In the genomic region with DNA sequence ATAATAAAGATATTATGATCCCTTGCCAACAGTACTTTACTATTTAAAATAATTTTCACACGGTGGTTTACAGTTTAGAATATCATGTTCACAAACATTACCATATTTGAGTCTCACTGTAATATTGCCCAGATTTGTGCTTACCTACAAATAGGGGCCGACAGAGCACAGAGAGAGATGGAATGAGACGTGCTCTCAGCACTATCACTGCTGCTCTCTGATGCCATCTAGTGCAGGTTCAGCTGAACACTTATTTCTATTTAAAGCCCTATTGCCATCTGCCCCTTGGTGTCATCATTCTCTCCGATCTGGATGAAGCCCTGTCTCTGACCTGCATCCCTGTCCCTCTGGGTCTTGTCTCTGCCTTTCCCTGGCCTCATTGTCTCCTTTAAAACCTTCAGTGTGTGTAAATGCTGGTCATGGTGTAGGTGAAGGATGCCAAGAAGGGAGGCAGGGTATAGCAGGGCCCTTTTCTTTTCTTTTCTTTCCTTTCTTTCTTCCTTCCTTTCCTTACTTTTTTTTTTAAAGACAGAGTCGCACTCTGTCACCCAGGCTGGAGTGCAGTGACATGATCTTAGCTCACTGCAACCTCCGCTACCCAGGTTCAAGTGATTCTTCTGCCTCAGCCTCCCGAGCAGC, we compare ENCODE assay signal across 1 cellular context.
TF ChIP-seq lines count a peak whose summit lies in the region.

No MANE protein-coding gene starts in this region.

TF ChIP-seq in endothelial cell of umbilical vein, 7 proteins besides CTCF, POLR2A, EP300 and RAD21 (continued from another document):
- TF ChIP-seq JUN (IDR thresholded peaks at IDR 0.05; ENCODE audit: borderline replicate concordance, insufficient read depth, insufficient read length, low read depth) (no peak), FOS (IDR thresholded peaks at IDR 0.05; ENCODE audit: borderline replicate concordance, insufficient read depth, low read length) (no peak), EZH2 (IDR thresholded peaks at IDR 0.05; ENCODE audit: borderline replicate concordance, low read depth, low read length, severe bottlenecking) (no peak), MYC (IDR thresholded peaks at IDR 0.05; ENCODE audit: low read depth, low read length) (no peak), POLR2AphosphoS5 (IDR thresholded peaks at IDR 0.05; ENCODE audit: insufficient read depth, low read depth, low read length) (no peak)
- TF ChIP-seq, protein P1, sequence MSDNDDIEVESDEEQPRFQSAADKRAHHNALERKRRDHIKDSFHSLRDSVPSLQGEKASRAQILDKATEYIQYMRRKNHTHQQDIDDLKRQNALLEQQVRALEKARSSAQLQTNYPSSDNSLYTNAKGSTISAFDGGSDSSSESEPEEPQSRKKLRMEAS (IDR thresholded peaks at IDR 0.05; ENCODE audit: insufficient read depth, insufficient read length), result no peak
TF ChIP-seq in endothelial cell of umbilical vein: peak in this region for 0.
